Comparison of ENCODE assay signal across 19 cellular contexts in the genomic region with DNA sequence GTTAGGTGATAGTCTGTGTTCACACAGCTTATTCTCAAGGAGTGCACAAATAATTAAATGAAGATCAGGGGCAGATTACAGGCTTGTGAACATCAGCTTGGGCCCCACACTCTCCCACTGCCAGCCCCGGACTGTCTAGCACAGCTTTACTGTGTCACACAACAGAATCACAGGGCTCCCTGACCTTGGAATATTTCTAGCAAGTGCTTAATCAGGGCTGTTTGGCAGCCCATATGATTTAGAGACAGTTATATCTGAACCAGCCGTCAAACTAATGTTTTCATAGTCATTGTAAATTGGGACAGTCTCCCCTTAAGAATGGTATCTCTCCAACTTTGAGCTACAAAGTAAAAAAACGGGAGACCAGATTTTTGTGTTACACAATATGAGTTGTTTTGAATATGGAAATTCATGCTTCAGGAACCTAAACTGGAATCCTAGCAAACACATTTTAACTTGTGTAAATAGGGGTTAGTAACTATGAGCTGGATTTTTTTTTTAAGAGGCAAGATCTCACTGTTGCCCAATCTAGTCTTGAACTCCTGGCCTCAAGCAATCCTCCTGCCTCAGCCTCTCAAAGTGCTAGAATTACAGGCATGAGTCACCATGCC.
DNase-seq lines count a peak whose midpoint lies in the region; ATAC-seq, FAIRE-seq and TF ChIP-seq lines count a peak whose summit lies in the region.
"Had no signal": no experiment of that assay in that cellular context is flagged by ENCODE, and none has a peak within 500 bp of the region (broad histone marks: within the 10 kb centered on the region; RNA-seq: fewer than 3 reads in every experiment).

No MANE protein-coding gene starts in this region.

- peak in 5 of 8 donors; percentile 38 to 69 (median 64) for ATAC-seq in heart right ventricle
- ATAC-seq in activated naive CD4-positive, alpha-beta T cell treated with anti-CD3 and anti-CD28 coated beads, Interleukin-2, amount 50 U/mL, for 72 hours = no peak
- no peak for ATAC-seq in GM18520 (IDR thresholded peaks at IDR 0.05; ENCODE audit: unreplicated experiment)
- ATAC-seq: stimulated activated memory B cell treated with anti-CD40 and anti-IgM and Interleukin-4, amounts not matched to agents 10 μg/mL and 1 μg/mL and 100 μg/mL, for 72 hours; T-cell had no signal

- peak overlapping the region in 1 of 10 donors; percentile 61 for H3K27ac ChIP-seq in heart right ventricle
- H3K27ac ChIP-seq: C4-2B, spleen had no signal

- FAIRE-seq in GM19239 (lab: Jason Lieb, UNC) = no peak
- FAIRE-seq: endometrium, keratinocyte, RCC 7860 had no signal

- no peaks in the 10 kb centered on the region for H3K36me3 Mint-ChIP-seq in activated naive CD4-positive, alpha-beta T cell treated with anti-CD3 and anti-CD28 coated beads, Interleukin-2, amount 50 U/mL, for 72 hours
- H3K36me3 Mint-ChIP-seq: stimulated activated memory B cell treated with anti-CD40 and anti-IgM and Interleukin-4, amounts not matched to agents 10 μg/mL and 1 μg/mL and 100 μg/mL, for 72 hours; T-cell; type B pancreatic cell had no signal

- no peaks in the 10 kb centered on the region for H3K27me3 ChIP-seq in adipocyte (replicated peaks; ENCODE audit: control insufficient read depth, insufficient read depth, low read length)
- no peaks in the 10 kb centered on the region for H3K27me3 ChIP-seq in heart right ventricle

- H3K36me3 ChIP-seq in adipocyte (ENCODE audit: control insufficient read depth, insufficient read depth, low read length, severe bottlenecking) (no peaks in the 10 kb centered on the region), heart right ventricle (no peaks in the 10 kb centered on the region)
- H3K36me3 ChIP-seq: spleen had no signal

- H3K27ac Mint-ChIP-seq in activated naive CD4-positive, alpha-beta T cell treated with anti-CD3 and anti-CD28 coated beads, Interleukin-2, amount 50 U/mL, for 72 hours = no peak overlapping the region
- H3K27ac Mint-ChIP-seq: stimulated activated memory B cell treated with anti-CD40 and anti-IgM and Interleukin-4, amounts not matched to agents 10 μg/mL and 1 μg/mL and 100 μg/mL, for 72 hours; T-cell; type B pancreatic cell had no signal

- no peak for TF ChIP-seq CTCF in heart right ventricle (IDR thresholded peaks at IDR 0.05)

- 34 to 40% methylated on average over 3 of the region's 3 CpGs for WGBS in heart right ventricle, 2 donors

- no peaks in the 10 kb centered on the region for H3K9me3 Mint-ChIP-seq in activated naive CD4-positive, alpha-beta T cell treated with anti-CD3 and anti-CD28 coated beads, Interleukin-2, amount 50 U/mL, for 72 hours
- H3K9me3 Mint-ChIP-seq: stimulated activated memory B cell treated with anti-CD40 and anti-IgM and Interleukin-4, amounts not matched to agents 10 μg/mL and 1 μg/mL and 100 μg/mL, for 72 hours; type B pancreatic cell had no signal

- DNase-seq in HCEC 1CT (peak; percentile 89), adipocyte (ENCODE audit: low read depth) (peak; percentile 63), heart right ventricle (no peak), renal cortical epithelial cell (ENCODE audit: low read depth) (peak; percentile 16), GM19239 (ENCODE audit: insufficient read length, low spot score) (no peak), NCI-H128 (lab: John Stamatoyannopoulos, UW; ENCODE audit: unreplicated experiment) (no peak)
- no peak for DNase-seq in activated naive CD4-positive, alpha-beta T cell treated with anti-CD3 and anti-CD28 coated beads, Interleukin-2, amount 50 U/mL, for 72 hours (ENCODE audit: low spot score in 2 of 2)
- DNase-seq: amygdala, glutamatergic neuron, NCI-H187 treated with DMSO at 0.1 percent for 48 hours, spleen, T-cell had no signal

- H3K9me3 ChIP-seq in adipocyte (ENCODE audit: control insufficient read depth, low read length) (no peaks in the 10 kb centered on the region), heart right ventricle (no peaks in the 10 kb centered on the region)
- H3K9me3 ChIP-seq: spleen had no signal

- H3K9ac ChIP-seq in adipocyte (ENCODE audit: low read length) = no peak overlapping the region

- H3K4me1 ChIP-seq in adipocyte (ENCODE audit: control insufficient read depth, insufficient read depth, low read length) (peaks cover 11% of the 10 kb centered on the region), heart right ventricle (peaks cover 0 to 11% (median 0%) of the 10 kb centered on the region in 9 donors)

- intact Hi-C loops in heart right ventricle (cut with DNase I) = loop anchor here in 1 of 10 donors (10.0 kb wide), 1 partner anchor 48 kb away; no protein-coding TSS in a partner anchor

- no peak overlapping the region for H3K4me3 ChIP-seq in adipocyte (ENCODE audit: low read length)
- H3K4me3 ChIP-seq in heart right ventricle = no peak overlapping the region
- H3K4me3 ChIP-seq: spleen had no signal

Comparison
In these comparisons a context has a peak if more than half of its experiments do, and no peak if none do; other contexts are left out.
1. DNase-seq: peak in HCEC 1CT (single experiment), adipocyte (single experiment) and renal cortical epithelial cell (single experiment); none in heart right ventricle (0 of 2), GM19239 (single experiment), activated naive CD4-positive, alpha-beta T cell treated with anti-CD3 and anti-CD28 coated beads, Interleukin-2, amount 50 U/mL, for 72 hours (0 of 2) and NCI-H128 (single experiment).
2. ATAC-seq: peak in heart right ventricle (5 of 8); none in activated naive CD4-positive, alpha-beta T cell treated with anti-CD3 and anti-CD28 coated beads, Interleukin-2, amount 50 U/mL, for 72 hours (0 of 2) and GM18520 (single experiment).